15 cellular contexts compared by ENCODE assay signal in genomic region chr6:13249817-13250216, GRCh38.
A peak's percentile ranks its signal among the peaks of the same experiment; 100 is the strongest.
DNase-seq lines count a peak whose midpoint lies in the region; ATAC-seq, FAIRE-seq and TF ChIP-seq lines count a peak whose summit lies in the region.
"Had no signal": no experiment of that assay in that cellular context is flagged by ENCODE, and none has a peak within 500 bp of the region (broad histone marks: within the 10 kb centered on the region; RNA-seq: fewer than 3 reads in every experiment).

No MANE protein-coding gene starts in this region.

- H3K27ac ChIP-seq in BLaER1 (no peak overlapping the region), H9 (ENCODE audit: insufficient read length, low read depth, low read length) (no peak overlapping the region), GM12878 (ENCODE audit: control insufficient read depth, insufficient read depth) (no peak overlapping the region), mesenchymal stem cell (ENCODE audit: low read length, poor library complexity, severe bottlenecking) (no peak overlapping the region)
- H3K27ac ChIP-seq: C4-2B had no signal

- H3K9ac ChIP-seq in BLaER1, result no peak overlapping the region
- no peak overlapping the region for H3K9ac ChIP-seq in H9 (ENCODE audit: extremely low read depth, insufficient read length, low read length)
- H3K9ac ChIP-seq in GM12878 (ENCODE audit: control insufficient read depth, insufficient read depth, low read length), result no peak overlapping the region
- H3K9ac ChIP-seq in mesenchymal stem cell (ENCODE audit: low read length), result no peak overlapping the region

- no peaks in the 10 kb centered on the region for H3K27me3 Mint-ChIP-seq in H9 (ENCODE audit: low read depth)

- H2AK5ac ChIP-seq in H9 (ENCODE audit: insufficient read length, low read length), result no peak overlapping the region
- peak overlapping the region; percentile 4 for H2AK5ac ChIP-seq in mesenchymal stem cell (ENCODE audit: low read length, severe bottlenecking)

- H3K23ac ChIP-seq in H9 (ENCODE audit: insufficient read length, low read depth, low read length) (no peak overlapping the region), mesenchymal stem cell (ENCODE audit: low read length in 2 of 2) (no peak overlapping the region)

- peaks cover 0 to 4% of the 10 kb centered on the region in 2 experiments; a peak in 2 of 5 replicates for H3K9me3 Mint-ChIP-seq in H9

- no peak overlapping the region for H3K56ac ChIP-seq in H9 (ENCODE audit: insufficient read length, low read depth, low read length)

- POLR2A ChIA-PET in GM12878 (lab: Charles Lee), result interaction anchor here (1.5 to 1.9 kb wide), 2 partner anchors 10 to 14 kb away, joined by 5 to 6 read pairs; no protein-coding TSS in a partner anchor

- H3K4ac ChIP-seq in H9 (ENCODE audit: low read depth, low read length) (no peak overlapping the region), mesenchymal stem cell (ENCODE audit: low read depth in 1 of 2, low read length in 2 of 2) (no peak overlapping the region)

- H3K27me3 ChIP-seq in BLaER1 (no peaks in the 10 kb centered on the region), H9 (ENCODE audit: insufficient read depth, low read length) (no peaks in the 10 kb centered on the region), GM12878 (replicated peaks in 1 of 2; ENCODE audit: control insufficient read depth in 2 of 2, insufficient read depth in 2 of 2, low read length in 1 of 2) (no peaks in the 10 kb centered on the region), mesenchymal stem cell (ENCODE audit: control insufficient read depth in 1 of 2, insufficient read depth in 1 of 2, low read length in 2 of 2) (no peaks in the 10 kb centered on the region)

- DNase-seq in H9 (no peak), GM12878 (ENCODE audit: low read depth, low spot score) (no peak), mesenchymal stem cell (no peak), foreskin fibroblast (no peak), NCI-H345 (lab: John Stamatoyannopoulos, UW) (no peak)
- DNase-seq: CD4-positive, alpha-beta memory T cell; DMS79 had no signal

- H3K4me1 Mint-ChIP-seq in H9, result peaks cover 21 to 25% of the 10 kb centered on the region in 2 experiments
- H3K4me1 Mint-ChIP-seq: CD4-positive, alpha-beta memory T cell had no signal

- SMC1A ChIA-PET in GM12878 (lab: Charles Lee; ENCODE audit: uncharacterized antibody, unreplicated experiment), result interaction anchor here (1.0 to 1.9 kb wide), 3 partner anchors 14 to 80 kb away, joined by 4 to 9 read pairs (median 4); no protein-coding TSS in a partner anchor

- H3K4me1 ChIP-seq in BLaER1, result peaks cover 32% of the 10 kb centered on the region
- H3K4me1 ChIP-seq in H9 (ENCODE audit: insufficient read depth, low read length), result peaks cover 4% of the 10 kb centered on the region; the same call in 1 of the 2 replicates
- H3K4me1 ChIP-seq in GM12878 (ENCODE audit: control insufficient read depth, insufficient read depth, low read length), result no peaks in the 10 kb centered on the region
- peaks cover 2% of the 10 kb centered on the region for H3K4me1 ChIP-seq in mesenchymal stem cell (ENCODE audit: control insufficient read depth, insufficient read depth, low read depth, low read length)

- H2AFZ ChIP-seq in H9 (ENCODE audit: low read length), result no peak overlapping the region
- no peak overlapping the region for H2AFZ ChIP-seq in GM12878 (ENCODE audit: control insufficient read depth, low read depth, low read length)
- no peak overlapping the region for H2AFZ ChIP-seq in mesenchymal stem cell (ENCODE audit: low read depth, low read length)

- RAD21 ChIA-PET in GM12878 (lab: Charles Lee; ENCODE audit: unreplicated experiment), result interaction anchor here (0.7 to 1.4 kb wide), 3 partner anchors 10 to 43 kb away, joined by 3 to 7 read pairs (median 6); no protein-coding TSS in a partner anchor

- H2BK120ac ChIP-seq in H9 (ENCODE audit: low read depth, low read length, poor library complexity, severe bottlenecking), result no peak overlapping the region
- H2BK120ac ChIP-seq in mesenchymal stem cell (ENCODE audit: low read depth, low read length), result no peak overlapping the region

- H2BK15ac ChIP-seq in H9 (ENCODE audit: low read depth, low read length), result no peak overlapping the region
- H2BK15ac ChIP-seq in mesenchymal stem cell (ENCODE audit: low read depth, poor library complexity, severe bottlenecking), result no peak overlapping the region

- FAIRE-seq in GM12878 (lab: Jason Lieb, UNC), result no peak
- FAIRE-seq: A204.1, GM12891 had no signal

- H2BK12ac ChIP-seq in H9 (ENCODE audit: insufficient read length, low read depth, low read length) (no peak overlapping the region), mesenchymal stem cell (ENCODE audit: low read length in 2 of 2) (no peak overlapping the region)

- TF ChIP-seq EP300 in GM12878 (IDR thresholded peaks at IDR 0.05; ENCODE audit: borderline replicate concordance in 1 of 2, control insufficient read depth in 1 of 2, low read depth in 2 of 2, low read length in 2 of 2), result no peak

- no peaks in the 10 kb centered on the region for H3K79me1 ChIP-seq in H9 (ENCODE audit: insufficient read depth, low read depth, low read length, poor library complexity, severe bottlenecking)
- no peaks in the 10 kb centered on the region for H3K79me1 ChIP-seq in mesenchymal stem cell (replicated peaks; ENCODE audit: low read length, poor library complexity, severe bottlenecking)

- no peak overlapping the region for H3K4me3 ChIP-seq in BLaER1
- H3K4me3 ChIP-seq in GM12878, result no peak overlapping the region
- H3K4me3 ChIP-seq in mesenchymal stem cell (ENCODE audit: insufficient read depth in 1 of 2, low read depth in 1 of 2, low read length in 2 of 2), result no peak overlapping the region
- H3K4me3 ChIP-seq in foreskin fibroblast (ENCODE audit: low read depth in 1 of 2, low read length in 2 of 2), result no peak overlapping the region

- CTCF ChIA-PET in GM12878 (lab: Yijun Ruan, JAX), result interaction anchor here (0.6 to 2.0 kb wide), 5 partner anchors 9 to 55 kb away, joined by 4 to 7 read pairs (median 5); no protein-coding TSS in a partner anchor

- in situ Hi-C loops in GM12878 (cut with MboI), result no loop called here

- no peak overlapping the region for H2BK20ac ChIP-seq in H9 (ENCODE audit: low read depth, low read length, poor library complexity, severe bottlenecking)

- no peak overlapping the region for H3K14ac ChIP-seq in H9 (ENCODE audit: insufficient read depth, low read length)
- no peak overlapping the region for H3K14ac ChIP-seq in mesenchymal stem cell (ENCODE audit: low read length in 2 of 2)

- no peak for TF ChIP-seq RAD21 in GM12878 (IDR thresholded peaks at IDR 0.05; ENCODE audit: insufficient read depth, low read depth, low read length)

- no peak overlapping the region for H2BK5ac ChIP-seq in H9 (ENCODE audit: insufficient read length, low read length)
- no peak overlapping the region for H2BK5ac ChIP-seq in mesenchymal stem cell (ENCODE audit: low read depth, low read length, poor library complexity, severe bottlenecking)

- H3K4me2 ChIP-seq in BLaER1, result 0 out of 2 replicates have a peak overlapping the region, but pooled peaks have one; percentile 5
- no peak overlapping the region for H3K4me2 ChIP-seq in H9 (ENCODE audit: insufficient read depth, insufficient read length, low read length)
- H3K4me2 ChIP-seq in GM12878 (ENCODE audit: control insufficient read depth, insufficient read depth), result no peak overlapping the region
- no peak overlapping the region for H3K4me2 ChIP-seq in mesenchymal stem cell (ENCODE audit: low read length, poor library complexity, severe bottlenecking)

- H3K9me3 ChIP-seq in BLaER1 (peaks cover 19% of the 10 kb centered on the region), H9 (ENCODE audit: control insufficient read depth, low read depth, low read length) (no peaks in the 10 kb centered on the region), GM12878 (replicated peaks; ENCODE audit: control insufficient read depth, insufficient read depth, low read length) (no peaks in the 10 kb centered on the region; the same call in 2 of the 3 replicates), mesenchymal stem cell (ENCODE audit: control insufficient read depth, low read length) (peaks cover 6% of the 10 kb centered on the region)

- intact Hi-C loops in GM12878 (cut with micrococcal nuclease; ENCODE audit: unreplicated experiment), result no loop called here

- H3K23me2 ChIP-seq in H9 (ENCODE audit: insufficient read length, low read depth, low read length, poor library complexity, severe bottlenecking), result no peaks in the 10 kb centered on the region

- no peak for TF ChIP-seq POLR2A in GM12878 (IDR thresholded peaks at IDR 0.05; ENCODE audit: low read depth, low read length)

- no TSS peak for BruUV-seq in GM12878 (replicated peaks; lab: Mats Ljungman, UMichigan)

- H3K18ac ChIP-seq in H9 (ENCODE audit: insufficient read length, low read depth, low read length), result no peak overlapping the region
- no peak overlapping the region for H3K18ac ChIP-seq in mesenchymal stem cell (ENCODE audit: low read depth in 1 of 2, low read length in 2 of 2)

- H3K79me2 ChIP-seq in H9 (ENCODE audit: insufficient read depth, low read length) (no peaks in the 10 kb centered on the region), GM12878 (ENCODE audit: control insufficient read depth, insufficient read depth, low read length) (no peaks in the 10 kb centered on the region)

- H4K91ac ChIP-seq in H9 (ENCODE audit: insufficient read length, low read depth, low read length), result no peak overlapping the region
- no peak overlapping the region for H4K91ac ChIP-seq in mesenchymal stem cell (ENCODE audit: low read length)

- no peak overlapping the region for H3K4me3 Mint-ChIP-seq in H9
- H3K4me3 Mint-ChIP-seq: B cell; CD4-positive, alpha-beta memory T cell; IgD-negative memory B cell had no signal

- TF ChIP-seq CTCF in H9 (conservative IDR thresholded peaks at IDR 0.05) (no peak), GM12878 (IDR thresholded peaks at IDR 0.05 in 2 of 3, conservative IDR thresholded peaks at IDR 0.05 in 1 of 3; ENCODE audit: control insufficient read depth in 2 of 3, extremely low read depth in 1 of 3, insufficient read depth in 1 of 3, low read depth in 3 of 3, low read length in 3 of 3) (no peak), foreskin fibroblast (IDR thresholded peaks at IDR 0.05; ENCODE audit: low read depth, low read length) (no peak)

- ATAC-seq in GM12878, result peak; percentile 26; the same call in 1 of the 3 replicates
- no peak for ATAC-seq in GM21723 (IDR thresholded peaks at IDR 0.05; ENCODE audit: unreplicated experiment)
- ATAC-seq: HCT116 had no signal

- WGBS in H9 (ENCODE audit: extremely low coverage, insufficient read length, low lambda C conversion rate), result no CpG with 5 or more reads among the region's 1 CpG
- 95% methylated on average over 1 of the region's 1 CpG for WGBS in GM12878 (ENCODE audit: insufficient coverage, insufficient replicate concordance, low lambda C conversion rate, missing lambda C conversion rate)
- 100% methylated on average over 1 of the region's 1 CpG for WGBS in mesenchymal stem cell

- no peak overlapping the region for H4K5ac ChIP-seq in H9 (ENCODE audit: insufficient read length, low read depth, low read length)

- no peaks in the 10 kb centered on the region for H3K36me3 ChIP-seq in BLaER1
- no peaks in the 10 kb centered on the region for H3K36me3 ChIP-seq in GM12878 (ENCODE audit: control insufficient read depth in 2 of 2, insufficient read depth in 2 of 2, low read length in 1 of 2)
- peaks cover 0 to 3% of the 10 kb centered on the region in 2 experiments for H3K36me3 ChIP-seq in mesenchymal stem cell (ENCODE audit: control insufficient read depth in 1 of 2, insufficient read depth in 2 of 2, low read depth in 1 of 2, low read length in 2 of 2)

- H3T11ph ChIP-seq in H9 (ENCODE audit: low read length), result no peak overlapping the region

- peaks cover 0 to 4% (median under 1%) of the 10 kb centered on the region in 3 experiments; a peak in 5 of 7 replicates for H3K36me3 Mint-ChIP-seq in H9 (ENCODE audit: insufficient read depth in 1 of 3, low read depth in 3 of 3)
- H3K36me3 Mint-ChIP-seq: CD4-positive, alpha-beta memory T cell had no signal

- peak overlapping the region in 2 of 3 experiments; percentile 7 to 46; a peak in 1 of 7 replicates for H3K27ac Mint-ChIP-seq in H9
- H3K27ac Mint-ChIP-seq: B cell; CD4-positive, alpha-beta memory T cell; IgD-negative memory B cell had no signal

- H4K20me1 ChIP-seq in BLaER1 (no peaks in the 10 kb centered on the region), H9 (ENCODE audit: control insufficient read depth, insufficient read depth, insufficient read length) (no peaks in the 10 kb centered on the region), GM12878 (ENCODE audit: control insufficient read depth, insufficient read depth) (no peaks in the 10 kb centered on the region)

- H4K8ac ChIP-seq in H9 (replicated peaks; ENCODE audit: insufficient read length, low read depth, low read length) (no peak overlapping the region), mesenchymal stem cell (ENCODE audit: low read length) (no peak overlapping the region)
